Comparison of ENCODE assay signal across 2 cellular contexts in the genomic region with DNA sequence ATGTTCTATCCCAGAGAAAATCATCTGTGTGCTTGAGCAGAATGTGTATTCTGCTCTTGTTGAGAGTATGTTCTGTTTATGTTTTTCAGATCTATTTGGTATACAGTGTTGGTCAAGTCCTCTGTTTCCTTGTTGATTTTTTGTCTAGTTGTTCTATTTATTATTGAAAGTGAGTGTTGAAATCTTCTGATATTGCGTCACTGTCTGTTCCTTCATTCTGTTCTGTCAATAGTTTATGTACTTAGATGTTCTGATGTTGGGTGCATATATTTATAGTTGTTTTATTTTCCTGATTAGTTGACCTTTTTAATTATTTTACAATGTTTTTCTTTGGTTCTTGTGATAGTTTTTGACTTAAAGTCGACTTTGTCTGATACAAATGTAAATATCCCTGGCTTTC.
A peak's percentile ranks its signal among the peaks of the same experiment; 100 is the strongest.
TF ChIP-seq lines count a peak whose summit lies in the region.

No MANE protein-coding gene starts in this region.

TF ChIP-seq in IMR-90, 13 proteins besides CTCF, POLR2A, EP300 and RAD21 (continued from another document):
- TF ChIP-seq RCOR1 (IDR thresholded peaks at IDR 0.05; ENCODE audit: insufficient replicate concordance, low read length), result no peak

TF ChIP-seq in HepG2, 621 proteins besides CTCF, POLR2A, EP300 and RAD21 (continued from another document):
- peak; percentile 66; the same call in 1 of the 2 replicates for TF ChIP-seq ATF7 (IDR thresholded peaks at IDR 0.05)
- TF ChIP-seq ATF7 (CRISPR knock-in tag; IDR thresholded peaks at IDR 0.05), result no peak
- no peak for TF ChIP-seq U2AF1 (optimal IDR thresholded peaks at IDR 0.05; ENCODE audit: low read depth, low read length)
